18 cellular contexts compared by ENCODE assay signal in the genomic region with DNA sequence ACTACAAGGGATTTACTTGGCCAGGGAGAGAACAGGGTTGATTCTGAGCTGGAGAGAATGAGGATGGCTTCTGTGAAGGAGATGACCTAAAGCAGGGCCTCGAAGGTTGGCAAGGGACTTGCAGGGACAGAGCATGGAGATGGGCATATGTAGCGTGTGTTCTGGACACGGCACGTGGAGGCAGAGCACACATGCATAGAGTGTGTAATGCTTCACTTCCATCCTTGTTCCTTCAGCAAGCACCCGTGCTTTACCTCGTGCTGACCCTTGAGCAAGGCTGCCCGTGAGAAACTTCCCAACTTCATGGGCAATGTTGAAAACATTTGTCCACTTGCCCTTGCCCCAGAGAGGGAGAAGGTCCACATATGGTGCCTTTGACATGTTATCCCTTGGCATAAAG.
"Had no signal": no experiment of that assay in that cellular context is flagged by ENCODE, and none has a peak within 500 bp of the region (broad histone marks: within the 10 kb centered on the region; RNA-seq: fewer than 3 reads in every experiment).

No MANE protein-coding gene starts in this region.

- H3K4me1 Mint-ChIP-seq: activated naive CD8-positive, alpha-beta T cell treated with anti-CD3 and anti-CD28 coated beads, Interleukin-2, amount 50 U/mL, for 24 hours; immature natural killer cell; naive B cell had no signal

- DNase-seq: activated CD4-positive, alpha-beta T cell treated with anti-CD3 and anti-CD28 coated beads for 1 hour; activated CD4-positive, alpha-beta T cell treated with anti-CD3 and anti-CD28 coated beads, Interleukin-2, amount 50 U/mL, for 48 hours; activated naive CD4-positive, alpha-beta T cell treated with anti-CD3 and anti-CD28 coated beads for 36 hours; activated naive CD8-positive, alpha-beta T cell treated with anti-CD3 and anti-CD28 coated beads, Interleukin-2, amount 50 U/mL, for 24 hours; glutamatergic neuron; immature natural killer cell; naive B cell; stimulated activated CD4-positive, alpha-beta T cell treated with anti-CD3 and anti-CD28 coated beads, Interleukin-15, amount 100 ng/mL, for 24 hours; stimulated activated CD4-positive, alpha-beta T cell treated with anti-CD3 and anti-CD28 coated beads, Interleukin-4, amount 100 ng/mL, for 1 hour; stimulated activated naive CD4-positive, alpha-beta T cell treated with Interleukin-2 at 50 U/mL for 16 hours; SW 1271; transverse colon had no signal

- H3K9me3 ChIP-seq: esophagus muscularis mucosa, neutrophil, transverse colon had no signal

- H3K27ac ChIP-seq: cardiac muscle cell, neutrophil, parathyroid adenoma, transverse colon had no signal

- H3K4me3 ChIP-seq: cardiac muscle cell, esophagus muscularis mucosa, skin epidermis, transverse colon had no signal

- H3K27me3 ChIP-seq: cardiac muscle cell, esophagus muscularis mucosa, neutrophil, transverse colon had no signal

- H3K4me3 Mint-ChIP-seq: activated naive CD4-positive, alpha-beta T cell treated with anti-CD3 and anti-CD28 coated beads for 36 hours; activated naive CD8-positive, alpha-beta T cell treated with anti-CD3 and anti-CD28 coated beads, Interleukin-2, amount 50 U/mL, for 24 hours; immature natural killer cell; naive B cell had no signal

- H3K4me1 ChIP-seq: parathyroid adenoma had no signal

- H3K9me3 Mint-ChIP-seq: activated naive CD4-positive, alpha-beta T cell treated with anti-CD3 and anti-CD28 coated beads for 36 hours; activated T-helper 2 cell treated with anti-CD3 and anti-CD28 coated beads, Interferon-gamma antibody, Interleukin-2, Interleukin-4, amounts not matched to agents 10 μg/mL and 5 μg/mL and 100 μg/mL, durations not matched to agents 14 hours and 24 hours and 36 hours; immature natural killer cell had no signal

- H3K27ac Mint-ChIP-seq: activated naive CD4-positive, alpha-beta T cell treated with anti-CD3 and anti-CD28 coated beads for 36 hours; activated naive CD8-positive, alpha-beta T cell treated with anti-CD3 and anti-CD28 coated beads, Interleukin-2, amount 50 U/mL, for 24 hours; activated T-helper 2 cell treated with anti-CD3 and anti-CD28 coated beads, Interferon-gamma antibody, Interleukin-2, Interleukin-4, amounts not matched to agents 10 μg/mL and 5 μg/mL and 100 μg/mL, durations not matched to agents 14 hours and 24 hours and 36 hours; immature natural killer cell; naive B cell had no signal

- ATAC-seq: activated naive CD8-positive, alpha-beta T cell treated with anti-CD3 and anti-CD28 coated beads, Interleukin-2, amount 50 U/mL, for 24 hours had no signal

- H3K36me3 ChIP-seq: cardiac muscle cell, esophagus muscularis mucosa, neutrophil, transverse colon had no signal
